ENCODE assay signal across 1 cellular context in the genomic region with DNA sequence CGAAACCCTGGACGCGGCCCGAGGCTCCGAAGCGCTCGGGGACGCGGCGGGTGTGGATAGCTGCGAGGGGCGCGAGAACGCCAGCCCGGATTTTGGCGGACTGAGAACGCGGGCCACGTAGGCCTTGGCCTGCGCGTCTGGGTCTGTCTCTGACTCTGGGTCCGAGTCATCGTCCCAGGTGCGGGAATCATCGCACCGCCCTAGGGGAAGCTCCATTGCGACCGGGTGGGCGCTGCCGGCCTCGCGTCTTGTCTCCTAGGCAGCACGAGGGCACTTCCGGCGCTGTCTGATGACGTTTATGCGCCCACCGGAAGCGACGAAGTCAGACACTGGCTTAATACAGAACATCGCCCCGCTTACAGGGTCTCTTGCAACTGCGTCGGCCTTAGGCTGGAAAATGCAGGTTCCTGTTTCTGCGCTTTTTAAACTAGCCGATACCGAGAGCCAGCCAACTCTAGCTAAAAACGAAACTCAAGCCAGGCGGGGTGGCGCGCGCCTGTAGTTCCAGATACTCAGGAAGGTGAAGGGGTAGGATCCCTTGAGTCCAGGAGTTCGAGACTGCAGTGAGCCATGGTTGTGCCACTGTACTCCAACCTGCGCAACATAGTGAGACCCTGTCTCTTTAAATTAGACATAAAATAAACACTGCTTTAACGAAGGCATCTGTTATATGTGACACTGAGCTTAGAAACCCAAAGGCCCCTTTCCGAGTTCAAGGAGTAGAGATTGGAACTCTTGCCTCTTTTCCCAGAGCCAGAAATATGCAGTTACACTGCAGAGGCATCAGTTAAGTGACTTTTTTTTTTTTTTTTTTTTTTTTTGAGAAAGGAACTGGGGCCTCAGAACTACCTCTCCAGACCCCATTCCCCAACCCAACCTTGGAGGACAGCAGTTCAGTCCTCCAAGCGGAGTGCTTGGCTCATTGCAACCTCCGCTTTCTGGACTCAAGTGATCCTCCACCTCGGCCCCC.
A peak's percentile ranks its signal among the peaks of the same experiment; 100 is the strongest.
TF ChIP-seq lines count a peak whose summit lies in the region.

FBXW9 (minus strand) TSS at position 266 of the 970 bp plus-strand sequence; CDS start at position 216, 50 bp downstream.

TF ChIP-seq in HepG2, 621 proteins besides CTCF, POLR2A, EP300 and RAD21 (continued from another document and continues in another):
- TF ChIP-seq DBP (CRISPR knock-in tag; IDR thresholded peaks at IDR 0.05; ENCODE audit: not compliant biosample characterization) (no peak), KDM2A (CRISPR knock-in tag; IDR thresholded peaks at IDR 0.05; ENCODE audit: borderline replicate concordance, low read depth) (peak; percentile 100), ZZZ3 (CRISPR knock-in tag; IDR thresholded peaks at IDR 0.05; ENCODE audit: borderline replicate concordance) (peak; percentile 82; the same call in 1 of the 2 replicates), ZNF567 (CRISPR knock-in tag; IDR thresholded peaks at IDR 0.05; ENCODE audit: borderline replicate concordance) (no peak), RXRA (CRISPR knock-in tag; IDR thresholded peaks at IDR 0.05) (peak; percentile 74), ZNF598 (CRISPR knock-in tag; IDR thresholded peaks at IDR 0.05; ENCODE audit: borderline replicate concordance) (peak; percentile 64; the same call in 1 of the 2 replicates), SRSF1 (optimal IDR thresholded peaks at IDR 0.05; ENCODE audit: low read depth, low read length) (no peak), IRF2 (CRISPR knock-in tag; IDR thresholded peaks at IDR 0.05) (peak; percentile 83), JUND (CRISPR knock-in tag; IDR thresholded peaks at IDR 0.05) (no peak), TOPORS (CRISPR knock-in tag; IDR thresholded peaks at IDR 0.05) (peak; percentile 58; the same call in 1 of the 2 replicates), ZMYM4 (CRISPR knock-in tag; IDR thresholded peaks at IDR 0.05) (peak; percentile 69; the same call in 1 of the 2 replicates), ZNF710 (CRISPR knock-in tag; IDR thresholded peaks at IDR 0.05; ENCODE audit: borderline replicate concordance) (0 out of 2 replicates have a peak, but pooled peaks have one; percentile 69), ZNF547 (CRISPR knock-in tag; IDR thresholded peaks at IDR 0.05) (peak; percentile 65; the same call in 1 of the 2 replicates), ZNF709 (CRISPR knock-in tag; IDR thresholded peaks at IDR 0.05) (no peak), TFE3 (CRISPR knock-in tag; IDR thresholded peaks at IDR 0.05) (peak; percentile 41; the same call in 1 of the 2 replicates), MXI1 (IDR thresholded peaks at IDR 0.05; ENCODE audit: borderline replicate concordance, low read depth, low read length) (peak; percentile 97; the same call in 2 of the 3 replicates), KMT2A (CRISPR knock-in tag; IDR thresholded peaks at IDR 0.05) (peak; percentile 63; the same call in 1 of the 2 replicates), TCF12 (IDR thresholded peaks at IDR 0.05) (no peak), TCF12 (CRISPR knock-in tag; IDR thresholded peaks at IDR 0.05) (peak; percentile 47; the same call in 1 of the 2 replicates), CAMTA2 (CRISPR knock-in tag; IDR thresholded peaks at IDR 0.05; ENCODE audit: borderline replicate concordance) (0 out of 2 replicates have a peak, but pooled peaks have one; percentile 38), ZNF143 (CRISPR knock-in tag; IDR thresholded peaks at IDR 0.05) (peak; percentile 66; the same call in 1 of the 2 replicates), MIER2 (CRISPR knock-in tag; IDR thresholded peaks at IDR 0.05) (no peak), ZMAT5 (CRISPR knock-in tag; IDR thresholded peaks at IDR 0.05; ENCODE audit: borderline replicate concordance, low read depth) (no peak)
- TF ChIP-seq, protein P1, sequence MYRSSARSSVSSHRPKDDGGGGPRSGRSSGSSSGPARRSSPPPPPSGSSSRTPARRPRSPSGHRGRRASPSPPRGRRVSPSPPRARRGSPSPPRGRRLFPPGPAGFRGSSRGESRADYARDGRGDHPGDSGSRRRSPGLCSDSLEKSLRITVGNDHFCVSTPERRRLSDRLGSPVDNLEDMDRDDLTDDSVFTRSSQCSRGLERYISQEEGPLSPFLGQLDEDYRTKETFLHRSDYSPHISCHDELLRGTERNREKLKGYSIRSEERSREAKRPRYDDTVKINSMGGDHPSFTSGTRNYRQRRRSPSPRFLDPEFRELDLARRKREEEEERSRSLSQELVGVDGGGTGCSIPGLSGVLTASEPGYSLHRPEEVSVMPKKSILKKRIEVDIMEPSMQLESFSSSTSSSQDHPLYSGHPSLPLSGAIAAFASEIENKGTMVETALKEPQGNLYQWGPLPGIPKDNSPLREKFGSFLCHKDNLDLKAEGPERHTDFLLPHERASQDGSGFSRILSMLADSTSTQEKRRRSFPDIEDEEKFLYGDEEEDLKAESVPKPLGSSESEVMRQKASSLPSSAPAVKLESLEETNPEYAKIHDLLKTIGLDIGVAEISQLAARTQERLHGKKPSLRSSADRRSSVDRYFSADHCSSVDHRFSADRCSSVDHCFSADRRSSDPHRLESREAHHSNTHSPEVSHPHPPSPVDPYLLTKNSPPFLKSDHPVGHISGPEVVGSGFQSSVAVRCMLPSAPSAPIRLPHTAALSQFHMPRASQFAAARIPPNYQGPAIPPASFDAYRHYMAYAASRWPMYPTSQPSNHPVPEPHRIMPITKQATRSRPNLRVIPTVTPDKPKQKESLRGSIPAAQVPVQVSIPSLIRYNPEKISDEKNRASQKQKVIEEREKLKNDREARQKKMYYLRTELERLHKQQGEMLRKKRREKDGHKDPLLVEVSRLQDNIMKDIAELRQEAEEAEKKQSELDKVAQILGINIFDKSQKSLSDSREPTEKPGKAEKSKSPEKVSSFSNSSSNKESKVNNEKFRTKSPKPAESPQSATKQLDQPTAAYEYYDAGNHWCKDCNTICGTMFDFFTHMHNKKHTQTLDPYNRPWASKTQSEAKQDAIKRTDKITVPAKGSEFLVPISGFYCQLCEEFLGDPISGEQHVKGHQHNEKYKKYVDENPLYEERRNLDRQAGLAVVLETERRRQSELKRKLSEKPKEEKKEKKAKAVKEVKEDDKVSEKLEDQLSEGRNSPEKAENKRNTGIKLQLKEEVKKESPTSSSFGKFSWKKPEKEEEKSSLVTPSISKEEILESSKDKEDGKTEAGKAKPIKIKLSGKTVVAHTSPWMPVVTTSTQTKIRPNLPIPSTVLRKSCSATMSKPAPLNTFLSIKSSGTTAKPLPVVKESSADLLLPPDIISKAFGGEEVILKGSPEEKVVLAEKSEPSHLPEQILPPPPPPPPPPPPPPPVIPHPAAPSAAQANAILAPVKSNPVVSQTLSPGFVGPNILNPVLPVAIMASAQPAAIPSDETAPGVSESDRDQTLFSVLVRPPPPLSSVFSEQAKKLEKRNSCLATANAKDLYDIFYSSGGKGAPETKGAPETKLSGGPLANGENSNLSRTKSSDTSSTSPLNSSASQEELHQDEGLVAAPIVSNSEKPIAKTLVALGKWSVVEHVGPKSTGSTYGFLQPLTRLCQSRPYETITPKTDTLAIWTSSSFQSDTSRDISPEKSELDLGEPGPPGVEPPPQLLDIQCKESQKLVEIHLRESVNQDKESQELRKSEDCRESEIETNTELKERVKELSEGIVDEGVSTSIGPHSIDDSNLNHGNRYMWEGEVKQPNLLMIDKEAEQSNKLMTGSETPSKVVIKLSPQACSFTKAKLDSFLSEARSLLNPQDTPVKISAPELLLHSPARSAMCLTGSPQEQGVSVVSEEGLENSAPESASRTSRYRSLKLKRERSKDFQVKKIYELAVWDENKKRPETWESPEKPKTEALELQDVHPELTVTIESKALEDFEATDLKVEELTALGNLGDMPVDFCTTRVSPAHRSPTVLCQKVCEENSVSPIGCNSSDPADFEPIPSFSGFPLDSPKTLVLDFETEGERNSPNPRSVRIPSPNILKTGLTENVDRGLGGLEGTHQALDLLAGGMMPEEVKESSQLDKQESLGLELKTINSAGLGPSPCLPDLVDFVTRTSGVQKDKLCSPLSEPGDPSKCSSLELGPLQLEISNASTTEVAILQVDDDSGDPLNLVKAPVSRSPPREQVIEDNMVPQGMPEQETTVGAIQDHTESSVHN (CRISPR knock-in tag; IDR thresholded peaks at IDR 0.05): 0 out of 2 replicates have a peak, but pooled peaks have one; percentile 33
- TF ChIP-seq, protein P2, sequence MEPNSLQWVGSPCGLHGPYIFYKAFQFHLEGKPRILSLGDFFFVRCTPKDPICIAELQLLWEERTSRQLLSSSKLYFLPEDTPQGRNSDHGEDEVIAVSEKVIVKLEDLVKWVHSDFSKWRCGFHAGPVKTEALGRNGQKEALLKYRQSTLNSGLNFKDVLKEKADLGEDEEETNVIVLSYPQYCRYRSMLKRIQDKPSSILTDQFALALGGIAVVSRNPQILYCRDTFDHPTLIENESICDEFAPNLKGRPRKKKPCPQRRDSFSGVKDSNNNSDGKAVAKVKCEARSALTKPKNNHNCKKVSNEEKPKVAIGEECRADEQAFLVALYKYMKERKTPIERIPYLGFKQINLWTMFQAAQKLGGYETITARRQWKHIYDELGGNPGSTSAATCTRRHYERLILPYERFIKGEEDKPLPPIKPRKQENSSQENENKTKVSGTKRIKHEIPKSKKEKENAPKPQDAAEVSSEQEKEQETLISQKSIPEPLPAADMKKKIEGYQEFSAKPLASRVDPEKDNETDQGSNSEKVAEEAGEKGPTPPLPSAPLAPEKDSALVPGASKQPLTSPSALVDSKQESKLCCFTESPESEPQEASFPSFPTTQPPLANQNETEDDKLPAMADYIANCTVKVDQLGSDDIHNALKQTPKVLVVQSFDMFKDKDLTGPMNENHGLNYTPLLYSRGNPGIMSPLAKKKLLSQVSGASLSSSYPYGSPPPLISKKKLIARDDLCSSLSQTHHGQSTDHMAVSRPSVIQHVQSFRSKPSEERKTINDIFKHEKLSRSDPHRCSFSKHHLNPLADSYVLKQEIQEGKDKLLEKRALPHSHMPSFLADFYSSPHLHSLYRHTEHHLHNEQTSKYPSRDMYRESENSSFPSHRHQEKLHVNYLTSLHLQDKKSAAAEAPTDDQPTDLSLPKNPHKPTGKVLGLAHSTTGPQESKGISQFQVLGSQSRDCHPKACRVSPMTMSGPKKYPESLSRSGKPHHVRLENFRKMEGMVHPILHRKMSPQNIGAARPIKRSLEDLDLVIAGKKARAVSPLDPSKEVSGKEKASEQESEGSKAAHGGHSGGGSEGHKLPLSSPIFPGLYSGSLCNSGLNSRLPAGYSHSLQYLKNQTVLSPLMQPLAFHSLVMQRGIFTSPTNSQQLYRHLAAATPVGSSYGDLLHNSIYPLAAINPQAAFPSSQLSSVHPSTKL (CRISPR knock-in tag; IDR thresholded peaks at IDR 0.05): peak; percentile 56
- TF ChIP-seq, protein P3, sequence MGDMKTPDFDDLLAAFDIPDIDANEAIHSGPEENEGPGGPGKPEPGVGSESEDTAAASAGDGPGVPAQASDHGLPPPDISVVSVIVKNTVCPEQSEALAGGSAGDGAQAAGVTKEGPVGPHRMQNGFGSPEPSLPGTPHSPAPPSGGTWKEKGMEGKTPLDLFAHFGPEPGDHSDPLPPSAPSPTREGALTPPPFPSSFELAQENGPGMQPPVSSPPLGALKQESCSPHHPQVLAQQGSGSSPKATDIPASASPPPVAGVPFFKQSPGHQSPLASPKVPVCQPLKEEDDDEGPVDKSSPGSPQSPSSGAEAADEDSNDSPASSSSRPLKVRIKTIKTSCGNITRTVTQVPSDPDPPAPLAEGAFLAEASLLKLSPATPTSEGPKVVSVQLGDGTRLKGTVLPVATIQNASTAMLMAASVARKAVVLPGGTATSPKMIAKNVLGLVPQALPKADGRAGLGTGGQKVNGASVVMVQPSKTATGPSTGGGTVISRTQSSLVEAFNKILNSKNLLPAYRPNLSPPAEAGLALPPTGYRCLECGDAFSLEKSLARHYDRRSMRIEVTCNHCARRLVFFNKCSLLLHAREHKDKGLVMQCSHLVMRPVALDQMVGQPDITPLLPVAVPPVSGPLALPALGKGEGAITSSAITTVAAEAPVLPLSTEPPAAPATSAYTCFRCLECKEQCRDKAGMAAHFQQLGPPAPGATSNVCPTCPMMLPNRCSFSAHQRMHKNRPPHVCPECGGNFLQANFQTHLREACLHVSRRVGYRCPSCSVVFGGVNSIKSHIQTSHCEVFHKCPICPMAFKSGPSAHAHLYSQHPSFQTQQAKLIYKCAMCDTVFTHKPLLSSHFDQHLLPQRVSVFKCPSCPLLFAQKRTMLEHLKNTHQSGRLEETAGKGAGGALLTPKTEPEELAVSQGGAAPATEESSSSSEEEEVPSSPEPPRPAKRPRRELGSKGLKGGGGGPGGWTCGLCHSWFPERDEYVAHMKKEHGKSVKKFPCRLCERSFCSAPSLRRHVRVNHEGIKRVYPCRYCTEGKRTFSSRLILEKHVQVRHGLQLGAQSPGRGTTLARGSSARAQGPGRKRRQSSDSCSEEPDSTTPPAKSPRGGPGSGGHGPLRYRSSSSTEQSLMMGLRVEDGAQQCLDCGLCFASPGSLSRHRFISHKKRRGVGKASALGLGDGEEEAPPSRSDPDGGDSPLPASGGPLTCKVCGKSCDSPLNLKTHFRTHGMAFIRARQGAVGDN (CRISPR knock-in tag; IDR thresholded peaks at IDR 0.05): peak; percentile 83
